In the genomic region with DNA sequence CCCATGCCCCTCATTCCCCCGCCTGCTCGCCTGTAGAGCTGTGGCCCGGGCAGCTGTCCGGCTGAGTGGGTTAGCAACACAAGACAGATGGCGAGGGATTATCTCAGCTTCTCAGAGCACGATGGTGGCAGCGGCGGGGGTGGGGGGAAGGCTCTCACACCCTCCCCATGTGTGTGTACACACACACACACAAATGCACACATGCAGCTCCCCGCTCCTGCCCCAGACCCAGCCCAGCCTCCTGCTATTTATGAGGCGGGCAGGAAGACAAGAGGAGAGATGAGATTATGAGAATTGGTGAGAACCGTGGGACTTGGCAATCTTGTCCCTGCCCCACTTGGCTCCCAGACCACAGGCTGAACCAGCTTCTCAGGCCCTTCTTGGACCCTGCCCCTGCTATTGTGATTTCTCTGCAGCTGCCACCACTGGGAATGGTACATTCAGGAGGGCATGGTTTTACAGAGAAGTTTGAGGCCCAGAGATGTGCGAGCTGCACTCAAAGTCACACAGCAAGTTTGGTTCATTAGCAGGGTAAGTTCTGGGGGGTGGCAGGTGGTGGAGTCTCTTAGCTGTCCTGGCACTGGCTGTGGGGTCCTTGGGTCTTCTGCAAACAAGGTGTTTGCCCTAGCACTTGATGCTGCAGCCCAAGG, we compare ENCODE assay signal across 12 cellular contexts. TPM values are rescaled to one million over a fixed set of nuclear protein-coding genes. Genes with fewer than 3 reads are reported as not detected.
DNase-seq lines count a peak whose midpoint lies in the region; ATAC-seq and TF ChIP-seq lines count a peak whose summit lies in the region.
"Had no signal": no experiment of that assay in that cellular context is flagged by ENCODE, and none has a peak within 500 bp of the region (broad histone marks: within the 10 kb centered on the region; RNA-seq: fewer than 3 reads in every experiment).

No MANE protein-coding gene starts in this region.

- no peak overlapping the region for H2AFZ ChIP-seq in smooth muscle cell (ENCODE audit: low read depth)

- no peaks in the 10 kb centered on the region for H3K27me3 ChIP-seq in SJCRH30
- H3K27me3 ChIP-seq in gastroesophageal sphincter: peaks cover 26% of the 10 kb centered on the region
- no peaks in the 10 kb centered on the region for H3K27me3 ChIP-seq in smooth muscle cell (ENCODE audit: low read depth)

- H3K4me1 ChIP-seq in HEK293 (ENCODE audit: control insufficient read depth, insufficient read depth, low read length): peaks cover 17% of the 10 kb centered on the region
- H3K4me1 ChIP-seq in SJCRH30: peaks cover 48% of the 10 kb centered on the region
- peaks cover 0 to 37% (median 28%) of the 10 kb centered on the region in 3 donors for H3K4me1 ChIP-seq in gastroesophageal sphincter
- H3K4me1 ChIP-seq in smooth muscle cell (ENCODE audit: low read depth): peaks cover 30% of the 10 kb centered on the region
- H3K4me1 ChIP-seq in mucosa of descending colon (ENCODE audit: low read depth): peaks cover 23% of the 10 kb centered on the region

- WGBS in gastroesophageal sphincter (ENCODE audit: low coverage in 1 of 2), 2 donors: 87 to 88% methylated on average over 3 to 4 of the region's 12 CpGs
- whole genome bisulfite sequencing in smooth muscle cell (ENCODE audit: low lambda C conversion rate): 39% methylated on average over 5 of the region's 12 CpGs

- CTCF ChIA-PET in HEK293 (lab: Yijun Ruan, JAX): interaction anchor here (0.6 to 2.0 kb wide), 5 partner anchors 21 to 413 kb away, joined by 3 to 12 read pairs (median 3); no protein-coding TSS in a partner anchor

- in situ Hi-C loops in GM13977 (cut with MboI; ENCODE audit: low pct_unique_long_range_greater_than_20kb, low sequenced_read_pairs, unreplicated experiment): no loop called here

- ATAC-seq in gastroesophageal sphincter: no peak
- ATAC-seq in GM18502 (IDR thresholded peaks at IDR 0.05; ENCODE audit: poor library complexity, unreplicated experiment): no peak
- ATAC-seq in mucosa of descending colon: no peak

- H3K4me3 ChIP-seq in HEK293 (ENCODE audit: low read depth, low read length) (no peak overlapping the region), SJCRH30 (no peak overlapping the region; the same call in 1 of the 2 replicates), gastroesophageal sphincter (no peak overlapping the region), smooth muscle cell (no peak overlapping the region), mucosa of descending colon (no peak overlapping the region)
- H3K4me3 ChIP-seq: spleen had no signal

- no peaks in the 10 kb centered on the region for H4K20me1 ChIP-seq in smooth muscle cell (ENCODE audit: low read depth)

- H3K36me3 ChIP-seq in HEK293 (ENCODE audit: control insufficient read depth in 2 of 2, insufficient read depth in 1 of 2, low read length in 2 of 2): no peaks in the 10 kb centered on the region
- no peaks in the 10 kb centered on the region for H3K36me3 ChIP-seq in SJCRH30
- no peaks in the 10 kb centered on the region for H3K36me3 ChIP-seq in gastroesophageal sphincter
- no peaks in the 10 kb centered on the region for H3K36me3 ChIP-seq in smooth muscle cell (ENCODE audit: low read depth)
- H3K36me3 ChIP-seq in mucosa of descending colon (ENCODE audit: low read depth): no peaks in the 10 kb centered on the region
- H3K36me3 ChIP-seq: spleen had no signal

- no peak for TF ChIP-seq POLR2A in gastroesophageal sphincter (IDR thresholded peaks at IDR 0.05)

- no peaks in the 10 kb centered on the region for H3K9me3 ChIP-seq in HEK293 (ENCODE audit: control insufficient read depth, insufficient read depth, low read depth, low read length)
- H3K9me3 ChIP-seq in SJCRH30 (replicated peaks): no peaks in the 10 kb centered on the region
- H3K9me3 ChIP-seq in gastroesophageal sphincter: no peaks in the 10 kb centered on the region
- no peaks in the 10 kb centered on the region for H3K9me3 ChIP-seq in smooth muscle cell (replicated peaks; ENCODE audit: low read depth)
- no peaks in the 10 kb centered on the region for H3K9me3 ChIP-seq in mucosa of descending colon
- H3K9me3 ChIP-seq: spleen had no signal

- H3K9ac ChIP-seq in smooth muscle cell (ENCODE audit: low read depth): peak overlapping the region; percentile 44

- no peaks in the 10 kb centered on the region for H3K79me2 ChIP-seq in smooth muscle cell (ENCODE audit: low read depth)

- H3K4me2 ChIP-seq in smooth muscle cell: peak overlapping the region; percentile 88

- H3K27ac ChIP-seq in HEK293 (ENCODE audit: extremely low read depth, low read depth, low read length) (peak overlapping the region; percentile 52; the same call in 1 of the 2 replicates), SJCRH30 (peak overlapping the region; percentile 51), gastroesophageal sphincter (peak overlapping the region in 3 of 4 donors; percentile 38 to 64 (median 59)), smooth muscle cell (ENCODE audit: low read depth) (peak overlapping the region; percentile 86)

- TF ChIP-seq EP300 in gastroesophageal sphincter (IDR thresholded peaks at IDR 0.05): no peak

- TF ChIP-seq CTCF in HEK293 (tag by site-specific recombination; IDR thresholded peaks at IDR 0.05): no peak
- TF ChIP-seq CTCF in gastroesophageal sphincter (IDR thresholded peaks at IDR 0.05): no peak
- no peak for TF ChIP-seq CTCF in smooth muscle cell (IDR thresholded peaks at IDR 0.05; ENCODE audit: borderline replicate concordance, insufficient read depth, poor library complexity, severe bottlenecking)
- TF ChIP-seq CTCF in GM13977 (IDR thresholded peaks at IDR 0.05; ENCODE audit: extremely low read depth, insufficient read depth, missing control alignments): no peak
- TF ChIP-seq CTCF in mucosa of descending colon (IDR thresholded peaks at IDR 0.05): no peak

- peak; percentile 89 to 90 for DNase-seq in SJCRH30
- DNase-seq in smooth muscle cell (lab: John Stamatoyannopoulos, UW; ENCODE audit: unreplicated experiment): peak; percentile 55
- no peak for DNase-seq in NCI-H774 (lab: John Stamatoyannopoulos, UW)
- DNase-seq in GM13977 (ENCODE audit: low spot score): no peak
- no peak for DNase-seq in mucosa of descending colon
- DNase-seq: DMS79 treated with DMSO at 0.1 percent for 48 hours, spleen had no signal

- POLR2A ChIA-PET in HEK293 (lab: Yijun Ruan, JAX): interaction anchor here (0.6 to 4.6 kb wide), 5 partner anchors 10 to 309 kb away, joined by 3 to 25 read pairs (median 4); no protein-coding TSS in a partner anchor

- intact Hi-C loops in mucosa of descending colon (cut with DNase I, micrococcal nuclease): no loop called here

- H3F3A ChIP-seq in smooth muscle cell (ENCODE audit: low read depth): peaks cover 7% of the 10 kb centered on the region

TF ChIP-seq in HEK293, 187 proteins besides CTCF, POLR2A, EP300 and RAD21:
- TF ChIP-seq KLF1 (tag by site-specific recombination; IDR thresholded peaks at IDR 0.05) (no peak), ZNF707 (tag by site-specific recombination; IDR thresholded peaks at IDR 0.05) (no peak), ZNF274 (IDR thresholded peaks at IDR 0.05; ENCODE audit: low read length) (no peak), ZNF274 (tag by site-specific recombination; IDR thresholded peaks at IDR 0.05; ENCODE audit: borderline replicate concordance) (no peak), GLIS2 (tag by site-specific recombination; IDR thresholded peaks at IDR 0.05) (no peak), RBAK (tag by site-specific recombination; IDR thresholded peaks at IDR 0.05) (no peak), ZNF266 (tag by site-specific recombination; IDR thresholded peaks at IDR 0.05; ENCODE audit: low read depth) (no peak), ZFP41 (tag by site-specific recombination; IDR thresholded peaks at IDR 0.05; ENCODE audit: borderline replicate concordance) (no peak), ZXDB (tag by site-specific recombination; IDR thresholded peaks at IDR 0.05) (no peak), ZNF335 (tag by site-specific recombination; conservative IDR thresholded peaks at IDR 0.05) (no peak), ZNF510 (tag by site-specific recombination; IDR thresholded peaks at IDR 0.05; ENCODE audit: insufficient replicate concordance) (no peak), ZFP37 (tag by site-specific recombination; IDR thresholded peaks at IDR 0.05) (no peak), SP3 (tag by site-specific recombination; IDR thresholded peaks at IDR 0.05) (no peak)
- TF ChIP-seq, protein P1, sequence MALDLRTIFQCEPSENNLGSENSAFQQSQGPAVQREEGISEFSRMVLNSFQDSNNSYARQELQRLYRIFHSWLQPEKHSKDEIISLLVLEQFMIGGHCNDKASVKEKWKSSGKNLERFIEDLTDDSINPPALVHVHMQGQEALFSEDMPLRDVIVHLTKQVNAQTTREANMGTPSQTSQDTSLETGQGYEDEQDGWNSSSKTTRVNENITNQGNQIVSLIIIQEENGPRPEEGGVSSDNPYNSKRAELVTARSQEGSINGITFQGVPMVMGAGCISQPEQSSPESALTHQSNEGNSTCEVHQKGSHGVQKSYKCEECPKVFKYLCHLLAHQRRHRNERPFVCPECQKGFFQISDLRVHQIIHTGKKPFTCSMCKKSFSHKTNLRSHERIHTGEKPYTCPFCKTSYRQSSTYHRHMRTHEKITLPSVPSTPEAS (tag by site-specific recombination; IDR thresholded peaks at IDR 0.05): no peak
- TF ChIP-seq, protein P2, sequence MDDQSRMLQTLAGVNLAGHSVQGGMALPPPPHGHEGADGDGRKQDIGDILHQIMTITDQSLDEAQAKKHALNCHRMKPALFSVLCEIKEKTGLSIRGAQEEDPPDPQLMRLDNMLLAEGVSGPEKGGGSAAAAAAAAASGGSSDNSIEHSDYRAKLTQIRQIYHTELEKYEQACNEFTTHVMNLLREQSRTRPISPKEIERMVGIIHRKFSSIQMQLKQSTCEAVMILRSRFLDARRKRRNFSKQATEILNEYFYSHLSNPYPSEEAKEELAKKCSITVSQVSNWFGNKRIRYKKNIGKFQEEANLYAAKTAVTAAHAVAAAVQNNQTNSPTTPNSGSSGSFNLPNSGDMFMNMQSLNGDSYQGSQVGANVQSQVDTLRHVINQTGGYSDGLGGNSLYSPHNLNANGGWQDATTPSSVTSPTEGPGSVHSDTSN (CRISPR knock-in tag; IDR thresholded peaks at IDR 0.05): no peak

RNA-seq across cellular contexts. Expression of a gene that starts 51.0 kb away (rescaled TPM):
- not detected in 2 replicates for total RNA-seq in SJCRH30 (2014; rRNA removed; shearing (Covaris generic))
- under 1 TPM in 2 of 4 donors, not detected in 2; 0.13 to 0.16 TPM for total RNA-seq in gastroesophageal sphincter
- total RNA-seq in smooth muscle cell: 0.72 and 0.81 TPM in 2 replicates
- 0.43 and 0.54 TPM in 2 replicates for polyA plus RNA-seq in smooth muscle cell
- under 1 TPM in 2 of 3 donors, not detected in 1; 0.07 to 0.25 TPM for total RNA-seq in mucosa of descending colon
- total RNA-seq: activated CD8-positive, alpha-beta memory T cell treated with anti-CD3 and anti-CD28 coated beads for 36 hours; T-helper 2 cell treated with Interferon-gamma antibody and Interleukin-4, amounts not matched to agents 100 ng/mL and 5 ng/mL, for 36 hours had no signal

Comparison
In these comparisons a context has a peak if more than half of its experiments do, and no peak if none do; other contexts are left out.
1. DNase-seq: peak in SJCRH30 (2 of 2) and smooth muscle cell (single experiment); none in NCI-H774 (single experiment), GM13977 (single experiment) and mucosa of descending colon (0 of 3).
2. Peak in every context shown above with its lines, with median percentiles within 50 percentile points of each other: H3K27ac ChIP-seq.